In the genomic region with DNA sequence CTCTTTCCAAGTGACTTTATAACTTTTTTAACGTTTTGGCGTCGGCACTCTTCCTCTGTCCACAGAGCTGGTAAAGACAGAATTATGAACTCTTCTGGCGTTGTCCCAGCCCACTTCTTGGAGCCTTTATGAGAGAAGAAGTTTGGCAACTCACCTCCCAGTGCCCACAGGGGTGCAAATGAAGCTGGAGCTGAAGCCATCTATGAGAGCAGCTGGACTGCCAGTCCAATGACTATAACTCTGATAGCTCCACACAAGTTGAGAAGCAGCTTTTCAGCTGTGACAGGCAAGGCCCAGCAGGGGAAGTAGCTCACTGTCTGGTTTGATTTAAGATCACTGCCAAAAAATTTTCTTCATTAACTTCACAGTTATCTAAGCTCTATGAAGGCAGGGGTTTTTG, we compare ENCODE assay signal across 14 cellular contexts. TPM values are rescaled to one million over a fixed set of nuclear protein-coding genes. Genes with fewer than 3 reads are reported as not detected.
A peak's percentile ranks its signal among the peaks of the same experiment; 100 is the strongest.
DNase-seq lines count a peak whose midpoint lies in the region; ATAC-seq, FAIRE-seq and TF ChIP-seq lines count a peak whose summit lies in the region.
"Had no signal": no experiment of that assay in that cellular context is flagged by ENCODE, and none has a peak within 500 bp of the region (broad histone marks: within the 10 kb centered on the region; RNA-seq: fewer than 3 reads in every experiment).

No MANE protein-coding gene starts in this region.

- ATAC-seq in HG02938 (IDR thresholded peaks at IDR 0.05; ENCODE audit: unreplicated experiment) (no peak), GM21619 (IDR thresholded peaks at IDR 0.05; ENCODE audit: unreplicated experiment) (no peak)
- ATAC-seq: activated T-cell treated with anti-CD3 and anti-CD28 coated beads, Interleukin-2, amount 50 U/mL, for 72 hours had no signal

- no peak overlapping the region for H2AFZ ChIP-seq in endothelial cell of umbilical vein (ENCODE audit: low read depth, low read length)

- H3K9ac ChIP-seq in endothelial cell of umbilical vein (replicated peaks; ENCODE audit: extremely low read depth, insufficient read depth, low read length) = no peak overlapping the region
- H3K9ac ChIP-seq: BLaER1 had no signal

- no peaks in the 10 kb centered on the region for H3K79me2 ChIP-seq in endothelial cell of umbilical vein (ENCODE audit: control insufficient read depth, insufficient read depth, low read length)

- no peaks in the 10 kb centered on the region for H3K4me1 ChIP-seq in endothelial cell of umbilical vein (ENCODE audit: control insufficient read depth, extremely low read depth, insufficient read depth, low read length)
- H3K4me1 ChIP-seq: BLaER1 had no signal

- no peaks in the 10 kb centered on the region for H4K20me1 ChIP-seq in endothelial cell of umbilical vein (replicated peaks; ENCODE audit: control insufficient read depth, extremely low read depth, insufficient read depth, low read length)
- H4K20me1 ChIP-seq: BLaER1 had no signal

- H3K9me3 ChIP-seq in endothelial cell of umbilical vein (replicated peaks; ENCODE audit: control insufficient read depth, insufficient read depth, low read length) = no peaks in the 10 kb centered on the region
- H3K9me3 ChIP-seq: BLaER1 had no signal

- no peak overlapping the region for H3K4me2 ChIP-seq in endothelial cell of umbilical vein (ENCODE audit: insufficient read depth, low read length)
- H3K4me2 ChIP-seq: BLaER1 had no signal

- FAIRE-seq in endothelial cell of umbilical vein (lab: Jason Lieb, UNC) = peak; percentile 37
- FAIRE-seq: HTR-8/SVneo had no signal

- no peak overlapping the region for H3K4me3 ChIP-seq in AG09309 (ENCODE audit: control insufficient read depth, low read depth, low read length)
- no peak overlapping the region for H3K4me3 ChIP-seq in endothelial cell of umbilical vein (replicated peaks in 1 of 3; ENCODE audit: insufficient read depth in 1 of 3, low read depth in 1 of 3, low read length in 3 of 3)
- H3K4me3 ChIP-seq: BLaER1 had no signal

- no peak overlapping the region for H3K27ac ChIP-seq in endothelial cell of umbilical vein (ENCODE audit: insufficient read depth, low read depth, low read length)
- H3K27ac ChIP-seq: BLaER1 had no signal

- intact Hi-C loops in endothelial cell of umbilical vein (cut with micrococcal nuclease) = loop anchor here (1.0 to 5.0 kb wide), 4 partner anchors 61 to 497 kb away; no protein-coding TSS in a partner anchor

- TF ChIP-seq POLR2A in endothelial cell of umbilical vein (IDR thresholded peaks at IDR 0.05; ENCODE audit: low read depth, low read length) = no peak

- no peaks in the 10 kb centered on the region for H3K36me3 ChIP-seq in endothelial cell of umbilical vein (ENCODE audit: control insufficient read depth in 2 of 2, extremely low read depth in 1 of 2, insufficient read depth in 2 of 2, low read length in 2 of 2)
- H3K36me3 ChIP-seq: BLaER1 had no signal

- no peak for DNase-seq in AG09309 (ENCODE audit: low read depth)
- DNase-seq in NCI-H446 treated with DMSO at 0.1 percent for 48 hours (lab: John Stamatoyannopoulos, UW) = peak; percentile 54
- peak; percentile 11 for DNase-seq in endothelial cell of umbilical vein (ENCODE audit: low read depth, low spot score)
- peak; percentile 56 for DNase-seq in myocyte (ENCODE audit: low read depth)
- no peak for DNase-seq in activated CD4-positive, alpha-beta T cell treated with anti-CD3 and anti-CD28 coated beads for 48 hours
- DNase-seq in T-helper 2 cell = no peak
- DNase-seq: NCI-H1105; stimulated activated CD4-positive, alpha-beta T cell treated with anti-CD3 and anti-CD28 coated beads, Interleukin-4, amount 100 ng/mL, for 4 hours; stimulated activated naive CD4-positive, alpha-beta T cell had no signal

- POLR2A ChIA-PET in endothelial cell of umbilical vein (lab: Charles Lee) = no interaction called here

- CTCF ChIA-PET in endothelial cell of umbilical vein (lab: Charles Lee) = interaction anchor here (0.6 to 3.2 kb wide), 55 partner anchors 10 to 500 kb away, joined by 3 to 25 read pairs (median 4); no protein-coding TSS in a partner anchor

- dilution Hi-C loops in endothelial cell of umbilical vein (cut with MboI; ENCODE audit: extremely low pct_ligation_motif_present, low sequenced_read_pairs) = no loop called here

- no TSS peak for BruUV-seq in endothelial cell of umbilical vein (replicated peaks; lab: Mats Ljungman, UMichigan)

- TF ChIP-seq CTCF in AG09309 (IDR thresholded peaks at IDR 0.05; ENCODE audit: control insufficient read depth, insufficient read depth, low read depth, low read length, missing control alignments) (peak; percentile 49), endothelial cell of umbilical vein (IDR thresholded peaks at IDR 0.05; ENCODE audit: extremely low read depth in 1 of 2, insufficient read depth in 1 of 2, low read depth in 1 of 2, low read length in 2 of 2) (no peak)

- no peaks in the 10 kb centered on the region for H3K9me1 ChIP-seq in endothelial cell of umbilical vein (replicated peaks; ENCODE audit: control insufficient read depth, extremely low read depth, insufficient read depth, low read length)

- H3K27me3 ChIP-seq in endothelial cell of umbilical vein (ENCODE audit: control insufficient read depth in 2 of 2, insufficient read depth in 2 of 2, low read length in 2 of 2) = peaks cover 0 to 4% of the 10 kb centered on the region in 2 experiments
- H3K27me3 ChIP-seq: BLaER1 had no signal

TF ChIP-seq in endothelial cell of umbilical vein, 7 proteins besides CTCF, POLR2A, EP300 and RAD21:
- TF ChIP-seq, protein P1, sequence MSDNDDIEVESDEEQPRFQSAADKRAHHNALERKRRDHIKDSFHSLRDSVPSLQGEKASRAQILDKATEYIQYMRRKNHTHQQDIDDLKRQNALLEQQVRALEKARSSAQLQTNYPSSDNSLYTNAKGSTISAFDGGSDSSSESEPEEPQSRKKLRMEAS (IDR thresholded peaks at IDR 0.05; ENCODE audit: insufficient read depth, insufficient read length) = no peak
- TF ChIP-seq POLR2AphosphoS5 (IDR thresholded peaks at IDR 0.05; ENCODE audit: insufficient read depth, low read depth, low read length) (no peak), GATA2 (IDR thresholded peaks at IDR 0.05; ENCODE audit: insufficient read depth, insufficient read length, low read depth, low read length) (no peak), EZH2 (IDR thresholded peaks at IDR 0.05; ENCODE audit: borderline replicate concordance, low read depth, low read length, severe bottlenecking) (no peak), JUN (IDR thresholded peaks at IDR 0.05; ENCODE audit: borderline replicate concordance, insufficient read depth, insufficient read length, low read depth) (no peak), FOS (IDR thresholded peaks at IDR 0.05; ENCODE audit: borderline replicate concordance, insufficient read depth, low read length) (no peak), MYC (IDR thresholded peaks at IDR 0.05; ENCODE audit: low read depth, low read length) (no peak)

RNA-seq across cellular contexts. Expression of a gene that starts 23.5 kb away (rescaled TPM):
- total RNA-seq in endothelial cell of umbilical vein (3.2 and 3.4 TPM in 2 replicates), myocyte (13.3 and 14.2 TPM in 2 replicates)
- 2.4 and 2.8 TPM in 2 replicates for polyA plus RNA-seq in endothelial cell of umbilical vein
- polyA plus RNA-seq in endothelial cell of umbilical vein (2011; cell fraction: cytosol; rRNA removed) = 1.5 and 1.6 TPM in 2 replicates
- 0.90 and 0.92 TPM in 2 replicates for polyA plus RNA-seq in endothelial cell of umbilical vein (2011; cell fraction: nucleus; rRNA removed)
- 1.4 and 1.6 TPM in 2 replicates for polyA plus RNA-seq in endothelial cell of umbilical vein (2012)
- 2.8 and 4.7 TPM in 2 replicates for polyA minus RNA-seq in endothelial cell of umbilical vein
- 3.9 TPM for polyA minus RNA-seq in endothelial cell of umbilical vein (2011; cell fraction: cytosol; rRNA and poly(A)+ RNA removed)
- 2.1 and 3.5 TPM in 2 replicates for polyA minus RNA-seq in endothelial cell of umbilical vein (2011; cell fraction: nucleus; rRNA and poly(A)+ RNA removed)
- 8.5 TPM for polyA plus RNA-seq in myocyte (2012)

Comparison
In these comparisons a context has a peak if more than half of its experiments do, and no peak if none do; other contexts are left out.
1. DNase-seq: peak in NCI-H446 treated with DMSO at 0.1 percent for 48 hours (single experiment), endothelial cell of umbilical vein (single experiment) and myocyte (single experiment); none in AG09309 (single experiment), activated CD4-positive, alpha-beta T cell treated with anti-CD3 and anti-CD28 coated beads for 48 hours (single experiment) and T-helper 2 cell (0 of 5).